ENCODE assay signal across 14 cellular contexts in the genomic region with DNA sequence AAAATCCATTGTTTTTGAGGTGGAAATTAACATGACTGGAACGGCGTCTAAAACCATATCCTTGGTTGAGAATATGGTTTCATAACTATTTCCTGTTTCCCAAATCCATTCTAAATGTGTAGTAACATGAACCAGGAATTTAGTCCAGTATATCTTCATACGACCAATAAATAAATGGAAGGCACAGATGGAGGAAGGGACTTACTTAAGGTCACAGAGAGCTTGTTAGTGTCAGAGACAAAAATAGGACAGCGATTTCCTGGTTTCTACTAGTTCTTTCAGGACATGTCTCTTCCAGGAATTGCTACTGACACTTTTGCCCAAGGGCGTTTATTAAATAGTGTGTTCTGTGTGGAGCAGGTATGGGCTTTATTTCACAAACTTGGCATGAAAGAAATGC. TPM values are rescaled to one million over a fixed set of nuclear protein-coding genes. Genes with fewer than 3 reads are reported as not detected.
DNase-seq lines count a peak whose midpoint lies in the region; ATAC-seq, FAIRE-seq and TF ChIP-seq lines count a peak whose summit lies in the region.
"Had no signal": no experiment of that assay in that cellular context is flagged by ENCODE, and none has a peak within 500 bp of the region (broad histone marks: within the 10 kb centered on the region; RNA-seq: fewer than 3 reads in every experiment).

No MANE protein-coding gene starts in this region.

- BruUV-seq in endothelial cell of umbilical vein (replicated peaks; lab: Mats Ljungman, UMichigan): no TSS peak

- dilution Hi-C loops in endothelial cell of umbilical vein (cut with MboI; ENCODE audit: extremely low pct_ligation_motif_present, low sequenced_read_pairs): no loop called here

- CTCF ChIA-PET in endothelial cell of umbilical vein (lab: Charles Lee): interaction anchor here (0.8 to 1.2 kb wide), 4 partner anchors 9 to 397 kb away, joined by 3 to 5 read pairs (median 4); no protein-coding TSS in a partner anchor

- H3K4me1 ChIP-seq in SJCRH30: no peaks in the 10 kb centered on the region
- H3K4me1 ChIP-seq in endothelial cell of umbilical vein (ENCODE audit: control insufficient read depth, extremely low read depth, insufficient read depth, low read length): peaks cover 8% of the 10 kb centered on the region
- H3K4me1 ChIP-seq: Peyer's patch had no signal

- intact Hi-C loops in endothelial cell of umbilical vein (cut with micrococcal nuclease): no loop called here

- no peaks in the 10 kb centered on the region for H3K9me1 ChIP-seq in endothelial cell of umbilical vein (replicated peaks; ENCODE audit: control insufficient read depth, extremely low read depth, insufficient read depth, low read length)

- peaks cover 30% of the 10 kb centered on the region for H3K27me3 Mint-ChIP-seq in nephron progenitor cell (ENCODE audit: low read depth, poor library complexity)

- H3K4me3 Mint-ChIP-seq in nephron progenitor cell: peak overlapping the region; percentile 30

- peaks cover 9% of the 10 kb centered on the region for H3K9me3 Mint-ChIP-seq in nephron progenitor cell

- no peak overlapping the region for H3K9ac ChIP-seq in endothelial cell of umbilical vein (replicated peaks; ENCODE audit: extremely low read depth, insufficient read depth, low read length)
- H3K9ac ChIP-seq: BLaER1 treated with 17β-estradiol and CSF1 and Interleukin-3, amounts not matched to agents 10 nM and 100 nM had no signal

- POLR2A ChIA-PET in endothelial cell of umbilical vein (lab: Charles Lee): no interaction called here

- TF ChIP-seq POLR2A in endothelial cell of umbilical vein (IDR thresholded peaks at IDR 0.05; ENCODE audit: low read depth, low read length): no peak

- H3K9me3 ChIP-seq in SJCRH30 (replicated peaks): no peaks in the 10 kb centered on the region
- H3K9me3 ChIP-seq in endothelial cell of umbilical vein (replicated peaks; ENCODE audit: control insufficient read depth, insufficient read depth, low read length): no peaks in the 10 kb centered on the region
- H3K9me3 ChIP-seq: BLaER1 treated with 17β-estradiol and CSF1 and Interleukin-3, amounts not matched to agents 10 nM and 100 nM; Peyer's patch had no signal

- 0 out of 2 replicates have a peak overlapping the region, but pooled peaks have one; percentile 13 for H3K4me3 ChIP-seq in SJCRH30
- no peak overlapping the region for H3K4me3 ChIP-seq in endothelial cell of umbilical vein (replicated peaks in 1 of 3; ENCODE audit: insufficient read depth in 1 of 3, low read depth in 1 of 3, low read length in 3 of 3)
- H3K4me3 ChIP-seq: BLaER1 treated with 17β-estradiol and CSF1 and Interleukin-3, amounts not matched to agents 10 nM and 100 nM; GM12878; Peyer's patch had no signal

- H3K36me3 ChIP-seq in SJCRH30 (no peaks in the 10 kb centered on the region), endothelial cell of umbilical vein (ENCODE audit: control insufficient read depth in 2 of 2, extremely low read depth in 1 of 2, insufficient read depth in 2 of 2, low read length in 2 of 2) (no peaks in the 10 kb centered on the region)
- H3K36me3 ChIP-seq: BLaER1 treated with 17β-estradiol and CSF1 and Interleukin-3, amounts not matched to agents 10 nM and 100 nM; Peyer's patch had no signal

- H2AFZ ChIP-seq in endothelial cell of umbilical vein (ENCODE audit: low read depth, low read length): no peak overlapping the region

- no peak for ATAC-seq in GM21447 (IDR thresholded peaks at IDR 0.05; ENCODE audit: unreplicated experiment)
- no peak for ATAC-seq in HG02840 (IDR thresholded peaks at IDR 0.05; ENCODE audit: low FRiP score, unreplicated experiment)
- ATAC-seq: GM12878 had no signal

- TF ChIP-seq CTCF in endothelial cell of umbilical vein (IDR thresholded peaks at IDR 0.05; ENCODE audit: extremely low read depth in 1 of 2, insufficient read depth in 1 of 2, low read depth in 1 of 2, low read length in 2 of 2): no peak
- no peak for TF ChIP-seq CTCF in nephron progenitor cell (IDR thresholded peaks at IDR 0.05)

- no peak overlapping the region for H3K27ac Mint-ChIP-seq in nephron progenitor cell

- H3K79me2 ChIP-seq in endothelial cell of umbilical vein (ENCODE audit: control insufficient read depth, insufficient read depth, low read length): no peaks in the 10 kb centered on the region

- peak; percentile 74 for FAIRE-seq in endothelial cell of umbilical vein (lab: Jason Lieb, UNC)
- FAIRE-seq: GM12878 had no signal

- H3K27ac ChIP-seq in SJCRH30: no peak overlapping the region
- H3K27ac ChIP-seq in endothelial cell of umbilical vein (ENCODE audit: insufficient read depth, low read depth, low read length): no peak overlapping the region
- H3K27ac ChIP-seq: BLaER1 treated with 17β-estradiol and CSF1 and Interleukin-3, amounts not matched to agents 10 nM and 100 nM; Peyer's patch had no signal

- H3K27me3 ChIP-seq in SJCRH30: peaks cover 5% of the 10 kb centered on the region; the same call in 1 of the 2 replicates
- H3K27me3 ChIP-seq in endothelial cell of umbilical vein (ENCODE audit: control insufficient read depth in 2 of 2, insufficient read depth in 2 of 2, low read length in 2 of 2): no peaks in the 10 kb centered on the region
- H3K27me3 ChIP-seq: BLaER1 treated with 17β-estradiol and CSF1 and Interleukin-3, amounts not matched to agents 10 nM and 100 nM; Peyer's patch had no signal

- no peak overlapping the region for H3K4me2 ChIP-seq in endothelial cell of umbilical vein (ENCODE audit: insufficient read depth, low read length)

- H4K20me1 ChIP-seq in endothelial cell of umbilical vein (replicated peaks; ENCODE audit: control insufficient read depth, extremely low read depth, insufficient read depth, low read length): no peaks in the 10 kb centered on the region
- H4K20me1 ChIP-seq: BLaER1 treated with 17β-estradiol and CSF1 and Interleukin-3, amounts not matched to agents 10 nM and 100 nM had no signal

- peaks cover 73% of the 10 kb centered on the region for H3K4me1 Mint-ChIP-seq in nephron progenitor cell

- H3K36me3 Mint-ChIP-seq in nephron progenitor cell (ENCODE audit: low read depth): peaks cover 7% of the 10 kb centered on the region

- DNase-seq in NCI-H2029 (lab: John Stamatoyannopoulos, UW) (peak; percentile 38), SJCRH30 (no peak), endothelial cell of umbilical vein (ENCODE audit: low read depth, low spot score) (peak; percentile 55), nephron progenitor cell (no peak), COLO668 (lab: John Stamatoyannopoulos, UW; ENCODE audit: unreplicated experiment) (no peak)
- DNase-seq: NCI-H1048, NCI-H146, NCI-H748 treated with DMSO at 0.1 percent for 48 hours, Peyer's patch, Right ventricle myocardium superior had no signal

TF ChIP-seq in endothelial cell of umbilical vein, 7 proteins besides CTCF, POLR2A, EP300 and RAD21:
- TF ChIP-seq MYC (IDR thresholded peaks at IDR 0.05; ENCODE audit: low read depth, low read length) (no peak), EZH2 (IDR thresholded peaks at IDR 0.05; ENCODE audit: borderline replicate concordance, low read depth, low read length, severe bottlenecking) (no peak), GATA2 (IDR thresholded peaks at IDR 0.05; ENCODE audit: insufficient read depth, insufficient read length, low read depth, low read length) (no peak), POLR2AphosphoS5 (IDR thresholded peaks at IDR 0.05; ENCODE audit: insufficient read depth, low read depth, low read length) (no peak), FOS (IDR thresholded peaks at IDR 0.05; ENCODE audit: borderline replicate concordance, insufficient read depth, low read length) (no peak), JUN (IDR thresholded peaks at IDR 0.05; ENCODE audit: borderline replicate concordance, insufficient read depth, insufficient read length, low read depth) (no peak)
- TF ChIP-seq, protein P1, sequence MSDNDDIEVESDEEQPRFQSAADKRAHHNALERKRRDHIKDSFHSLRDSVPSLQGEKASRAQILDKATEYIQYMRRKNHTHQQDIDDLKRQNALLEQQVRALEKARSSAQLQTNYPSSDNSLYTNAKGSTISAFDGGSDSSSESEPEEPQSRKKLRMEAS (IDR thresholded peaks at IDR 0.05; ENCODE audit: insufficient read depth, insufficient read length): no peak

RNA-seq across cellular contexts. Expression of a gene that starts 41.2 kb away (rescaled TPM):
- total RNA-seq in SJCRH30 (2014; rRNA removed; shearing (Covaris generic)): 18.7 and 21.6 TPM in 2 replicates
- total RNA-seq in endothelial cell of umbilical vein: 42.0 and 60.5 TPM in 2 replicates
- polyA plus RNA-seq in endothelial cell of umbilical vein: 107 and 210 TPM in 2 replicates
- polyA plus RNA-seq in endothelial cell of umbilical vein (2011; cell fraction: cytosol; rRNA removed): 174 and 181 TPM in 2 replicates
- 490 and 585 TPM in 2 replicates for polyA plus RNA-seq in endothelial cell of umbilical vein (2011; cell fraction: nucleus; rRNA removed)
- 113 and 202 TPM in 2 replicates for polyA plus RNA-seq in endothelial cell of umbilical vein (2012)
- polyA minus RNA-seq in endothelial cell of umbilical vein: 33.7 and 77.6 TPM in 2 replicates
- polyA minus RNA-seq in endothelial cell of umbilical vein (2011; cell fraction: cytosol; rRNA and poly(A)+ RNA removed): 16.0 TPM
- 291 and 514 TPM in 2 replicates for polyA minus RNA-seq in endothelial cell of umbilical vein (2011; cell fraction: nucleus; rRNA and poly(A)+ RNA removed)

Comparison
In these comparisons a context has a peak if more than half of its experiments do, and no peak if none do; other contexts are left out.
1. DNase-seq: peak in NCI-H2029 (single experiment) and endothelial cell of umbilical vein (single experiment); none in SJCRH30 (0 of 2), nephron progenitor cell (single experiment) and COLO668 (single experiment).